Comparison of ENCODE assay signal across 1 cellular context in the genomic region with DNA sequence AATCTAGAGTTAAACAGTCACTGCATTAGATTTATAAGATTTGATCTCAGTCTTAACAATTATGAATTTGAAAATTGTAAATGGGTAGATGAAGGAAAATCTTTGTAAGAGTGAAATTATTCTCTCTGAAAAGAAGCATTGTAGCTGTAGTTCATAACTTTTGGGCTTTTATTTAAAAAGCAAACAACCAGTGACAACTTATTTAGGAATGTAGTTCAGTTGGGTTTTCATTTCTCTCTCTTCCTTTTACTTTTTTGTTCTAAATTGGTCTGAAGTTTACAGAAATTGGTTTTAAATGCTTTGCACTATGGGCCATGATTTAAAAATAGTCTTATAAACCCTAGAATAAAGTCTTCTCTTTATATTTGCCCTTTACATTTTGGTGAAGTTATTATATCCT.
TF ChIP-seq lines count a peak whose summit lies in the region.

No MANE protein-coding gene starts in this region.

TF ChIP-seq in IMR-90, 13 proteins besides CTCF, POLR2A, EP300 and RAD21 (continued from another document):
- TF ChIP-seq ELK1 (IDR thresholded peaks at IDR 0.05; ENCODE audit: borderline replicate concordance, low read depth, low read length) (no peak), CEBPB (IDR thresholded peaks at IDR 0.05; ENCODE audit: low read depth, low read length) (no peak), CHD1 (IDR thresholded peaks at IDR 0.05; ENCODE audit: low read depth, low read length) (no peak), SMC3 (IDR thresholded peaks at IDR 0.05; ENCODE audit: low read depth, low read length) (no peak), FOS (IDR thresholded peaks at IDR 0.05; ENCODE audit: low read depth, low read length) (no peak), RFX5 (IDR thresholded peaks at IDR 0.05; ENCODE audit: low read depth, low read length) (no peak), USF2 (IDR thresholded peaks at IDR 0.05; ENCODE audit: low read depth, low read length) (no peak), NFE2L2 (IDR thresholded peaks at IDR 0.05; ENCODE audit: low read depth, low read length) (no peak), MAZ (IDR thresholded peaks at IDR 0.05; ENCODE audit: borderline replicate concordance, low read depth, low read length) (no peak)
TF ChIP-seq in IMR-90: peak in this region for 0.
